In the genomic region with DNA sequence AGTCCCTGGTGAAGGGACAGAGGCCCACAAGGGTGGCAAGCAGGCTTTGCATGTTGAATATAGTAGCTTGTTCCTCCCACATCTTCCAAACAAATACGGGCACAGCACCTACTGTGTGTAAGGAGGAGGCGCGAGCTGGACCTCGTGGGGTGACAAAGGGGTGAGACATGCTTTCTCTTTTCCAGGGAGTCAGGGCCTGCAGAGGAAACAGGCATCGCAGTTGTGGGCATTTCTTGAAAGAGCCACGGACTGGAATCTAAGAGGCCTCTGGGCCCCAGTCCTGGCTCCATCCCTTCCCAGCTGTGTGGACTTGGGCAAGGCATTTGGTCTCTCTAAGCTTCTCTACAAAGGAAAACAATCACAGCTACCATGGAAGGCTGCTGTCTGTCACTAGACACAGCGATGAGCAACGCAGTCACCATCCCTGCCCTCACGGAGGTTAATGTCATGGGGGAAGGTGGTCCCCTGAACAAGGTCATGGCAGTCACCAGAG, we compare ENCODE assay signal across 14 cellular contexts. TPM values are rescaled to one million over a fixed set of nuclear protein-coding genes. Genes with fewer than 3 reads are reported as not detected.
A peak's percentile ranks its signal among the peaks of the same experiment; 100 is the strongest.
DNase-seq lines count a peak whose midpoint lies in the region; ATAC-seq and TF ChIP-seq lines count a peak whose summit lies in the region.
"Had no signal": no experiment of that assay in that cellular context is flagged by ENCODE, and none has a peak within 500 bp of the region (broad histone marks: within the 10 kb centered on the region; RNA-seq: fewer than 3 reads in every experiment).

No MANE protein-coding gene starts in this region.

- H3K9me3 ChIP-seq in GM23248 (ENCODE audit: low read depth) (no peaks in the 10 kb centered on the region), right lobe of liver (no peaks in the 10 kb centered on the region), skeletal muscle tissue (ENCODE audit: control insufficient read depth in 3 of 3, low read length in 3 of 3) (no peaks in the 10 kb centered on the region)
- H3K9me3 ChIP-seq: BLaER1 had no signal

- no peaks in the 10 kb centered on the region for H3K9me2 ChIP-seq in GM23248 (ENCODE audit: insufficient read depth)

- H3K4me1 ChIP-seq in GM23248 (ENCODE audit: insufficient read depth), result peaks cover 37% of the 10 kb centered on the region
- H3K4me1 ChIP-seq in right lobe of liver, result peaks cover 0 to 63% (median 27%) of the 10 kb centered on the region in 4 donors
- peaks cover 42 to 52% (median 48%) of the 10 kb centered on the region in 3 donors for H3K4me1 ChIP-seq in skeletal muscle tissue (ENCODE audit: control insufficient read depth in 3 of 3, insufficient read depth in 3 of 3, low read length in 3 of 3)

- intact Hi-C loops in right lobe of liver (cut with DNase I), result no loop called here
- intact Hi-C loops in activated CD8-positive, alpha-beta T cell treated with anti-CD3 and anti-CD28 coated beads for 36 hours (cut with micrococcal nuclease), result no loop called here

- 0 out of 2 replicates have a peak, but pooled peaks cover 4% of the 10 kb centered on the region for H3F3A ChIP-seq in GM23248 (ENCODE audit: insufficient read depth)

- H3K4me3 Mint-ChIP-seq in activated CD8-positive, alpha-beta T cell treated with anti-CD3 and anti-CD28 coated beads for 36 hours, result no peak overlapping the region

- peak overlapping the region; percentile 46 for H2AFZ ChIP-seq in GM23248

- H3K36me3 ChIP-seq in GM23248 (ENCODE audit: low read depth) (no peaks in the 10 kb centered on the region), right lobe of liver (no peaks in the 10 kb centered on the region), skeletal muscle tissue (ENCODE audit: control insufficient read depth in 3 of 3, insufficient read depth in 3 of 3, low read length in 3 of 3) (no peaks in the 10 kb centered on the region)
- H3K36me3 ChIP-seq: BLaER1 had no signal

- TF ChIP-seq POLR2A in right lobe of liver (IDR thresholded peaks at IDR 0.05), result no peak

- H4K20me1 ChIP-seq in GM23248 (ENCODE audit: insufficient read depth), result no peaks in the 10 kb centered on the region
- H4K20me1 ChIP-seq: BLaER1 had no signal

- H3K27me3 ChIP-seq in GM23248 (replicated peaks; ENCODE audit: insufficient read depth) (no peaks in the 10 kb centered on the region), right lobe of liver (no peaks in the 10 kb centered on the region), skeletal muscle tissue (ENCODE audit: control insufficient read depth in 3 of 3, insufficient read depth in 3 of 3, low read length in 3 of 3) (peaks cover 0 to 16% (median 7%) of the 10 kb centered on the region in 3 donors)
- H3K27me3 ChIP-seq: BLaER1 had no signal

- DNase-seq in GM23248 (peak; percentile 62), choroid plexus epithelial cell (ENCODE audit: low read depth) (peak; percentile 35), right lobe of liver (no peak), HUDEP-2 (lab: John Stamatoyannopoulos, UW; ENCODE audit: unreplicated experiment in 76 of 76) (no peak)
- no peak for DNase-seq in activated CD8-positive, alpha-beta T cell treated with anti-CD3 and anti-CD28 coated beads for 36 hours
- DNase-seq: activated CD4-positive, alpha-beta T cell treated with anti-CD3 and anti-CD28 coated beads, Interleukin-2, amount 50 U/mL, for 4 hours; amniotic stem cell; KG1 had no signal

- in situ Hi-C loops in GM23248 (cut with MboI), result no loop called here

- peaks cover 7% of the 10 kb centered on the region for H3K4me1 Mint-ChIP-seq in activated CD8-positive, alpha-beta T cell treated with anti-CD3 and anti-CD28 coated beads for 36 hours (ENCODE audit: low read depth)

- no peaks in the 10 kb centered on the region for H3K36me3 Mint-ChIP-seq in activated CD8-positive, alpha-beta T cell treated with anti-CD3 and anti-CD28 coated beads for 36 hours (ENCODE audit: low read depth)

- TF ChIP-seq CTCF in choroid plexus epithelial cell (conservative IDR thresholded peaks at IDR 0.05; ENCODE audit: low read depth, low read length) (no peak), right lobe of liver (IDR thresholded peaks at IDR 0.05) (no peak)
- no peak for TF ChIP-seq CTCF in activated CD8-positive, alpha-beta T cell treated with anti-CD3 and anti-CD28 coated beads for 36 hours (IDR thresholded peaks at IDR 0.05)

- peaks cover 9% of the 10 kb centered on the region for H3K27me3 Mint-ChIP-seq in activated CD8-positive, alpha-beta T cell treated with anti-CD3 and anti-CD28 coated beads for 36 hours

- no peak overlapping the region for H3K4me3 ChIP-seq in GM23248
- no peak overlapping the region for H3K4me3 ChIP-seq in choroid plexus epithelial cell (ENCODE audit: low read depth, low read length)
- no peak overlapping the region for H3K4me3 ChIP-seq in right lobe of liver
- H3K4me3 ChIP-seq in skeletal muscle tissue (ENCODE audit: low read length in 3 of 3), result no peak overlapping the region
- H3K4me3 ChIP-seq: BLaER1 had no signal

- peak overlapping the region; percentile 30 for H3K9ac ChIP-seq in GM23248
- H3K9ac ChIP-seq in skeletal muscle tissue (ENCODE audit: low read depth in 1 of 3, low read length in 3 of 3), result peak overlapping the region in 2 of 3 donors; percentile 43 to 64
- H3K9ac ChIP-seq: BLaER1 had no signal

- no peak overlapping the region for H3K27ac Mint-ChIP-seq in activated CD8-positive, alpha-beta T cell treated with anti-CD3 and anti-CD28 coated beads for 36 hours

- no peak for ATAC-seq in right lobe of liver
- ATAC-seq in HG03045 (IDR thresholded peaks at IDR 0.05; ENCODE audit: unreplicated experiment), result no peak
- no peak for ATAC-seq in activated CD8-positive, alpha-beta T cell treated with anti-CD3 and anti-CD28 coated beads for 36 hours
- no peak for ATAC-seq in GM21360 (IDR thresholded peaks at IDR 0.05; ENCODE audit: unreplicated experiment)

- no peak overlapping the region for H3K4me2 ChIP-seq in GM23248 (ENCODE audit: unreplicated experiment)
- H3K4me2 ChIP-seq: BLaER1 had no signal

- H3K27ac ChIP-seq in GM23248 (peak overlapping the region; percentile 78), right lobe of liver (peak overlapping the region; percentile 85 to 89 (median 86)), skeletal muscle tissue (ENCODE audit: low read depth, low read length) (peak overlapping the region; percentile 85)
- H3K27ac ChIP-seq: BLaER1 had no signal

- POLR2A ChIA-PET in activated CD8-positive, alpha-beta T cell treated with anti-CD3 and anti-CD28 coated beads for 36 hours (lab: Charles Lee), result interaction anchor here (0.7 kb wide), 1 partner anchor 30 kb away, joined by 3 read pairs; no protein-coding TSS in a partner anchor

- no peaks in the 10 kb centered on the region for H3K9me3 Mint-ChIP-seq in activated CD8-positive, alpha-beta T cell treated with anti-CD3 and anti-CD28 coated beads for 36 hours

- CTCF ChIA-PET in activated CD8-positive, alpha-beta T cell treated with anti-CD3 and anti-CD28 coated beads for 36 hours (lab: Charles Lee), result interaction anchor here (1.9 to 15.0 kb wide), 3 partner anchors 17 to 60 kb away, joined by 5 to 501 read pairs (median 126); a partner anchor contains a TSS

- H3K79me2 ChIP-seq in GM23248 (ENCODE audit: insufficient read depth), result no peaks in the 10 kb centered on the region

- 22 to 25% methylated on average over 9 of the region's 9 CpGs for WGBS in GM23248 (ENCODE audit: low coverage in 1 of 2, low lambda C conversion rate in 2 of 2, missing lambda C conversion rate in 2 of 2), 2 experiments
- 0% methylated on average over 1 of the region's 9 CpGs for WGBS in right lobe of liver (ENCODE audit: insufficient coverage, low coverage, low lambda C conversion rate, missing lambda C conversion rate)

RNA-seq across cellular contexts. Expression of a gene that starts 13.0 kb away (rescaled TPM):
- total RNA-seq in GM23248 (2014; rRNA removed; shearing (Covaris generic)), result 59.7 and 83.8 TPM in 2 replicates
- 122 and 130 TPM in 2 replicates for polyA plus RNA-seq in GM23248 (2016; fragmentation: Nextera tagmentation; extraction: Ambion mirVana)
- total RNA-seq in right lobe of liver, result 100 to 1,000 TPM in 1 of 6 experiments, 10 to 100 TPM in 5; 29.2 to 117 (median 68.0) TPM
- 6.3 TPM for total RNA-seq in skeletal muscle tissue
- total RNA-seq in activated CD8-positive, alpha-beta T cell treated with anti-CD3 and anti-CD28 coated beads for 36 hours, result under 1 TPM; 0.59 to 0.72 TPM

RNA-seq across cellular contexts. Expression of a gene that starts 28.1 kb away (rescaled TPM):
- total RNA-seq in GM23248 (2014; rRNA removed; shearing (Covaris generic)), result 4.4 and 8.3 TPM in 2 replicates
- polyA plus RNA-seq in GM23248 (2016; fragmentation: Nextera tagmentation; extraction: Ambion mirVana), result 2.7 and 2.8 TPM in 2 replicates
- total RNA-seq in right lobe of liver, result 10 to 100 TPM in 5 of 6 experiments, 1 to 10 TPM in 1; 9.0 to 27.8 (median 14.2) TPM
- total RNA-seq in skeletal muscle tissue, result 5.7 TPM
- under 1 TPM; 0.09 to 0.18 TPM for total RNA-seq in activated CD8-positive, alpha-beta T cell treated with anti-CD3 and anti-CD28 coated beads for 36 hours

RNA-seq across cellular contexts. Expression of a gene that starts 32.6 kb away (rescaled TPM):
- not detected in 2 replicates for total RNA-seq in GM23248 (2014; rRNA removed; shearing (Covaris generic))
- 0.35 and 0.91 TPM in 2 replicates for polyA plus RNA-seq in GM23248 (2016; fragmentation: Nextera tagmentation; extraction: Ambion mirVana)
- total RNA-seq in right lobe of liver (under 1 TPM in 1 of 6 experiments, not detected in 5; 0.64 TPM), skeletal muscle tissue (not detected)
- not detected for total RNA-seq in activated CD8-positive, alpha-beta T cell treated with anti-CD3 and anti-CD28 coated beads for 36 hours
- total RNA-seq: glomerular endothelial cell, occipital lobe had no signal

Comparison
In these comparisons a context has a peak if more than half of its experiments do, and no peak if none do; other contexts are left out.
1. DNase-seq: peak in GM23248 (single experiment) and choroid plexus epithelial cell (single experiment); none in right lobe of liver (0 of 3), HUDEP-2 (0 of 76) and activated CD8-positive, alpha-beta T cell treated with anti-CD3 and anti-CD28 coated beads for 36 hours (single experiment).
2. Peak in every context shown above with its lines, with median percentiles within 50 percentile points of each other: H3K27ac ChIP-seq.